ENCODE assay signal across 8 cellular contexts in the genomic region with DNA sequence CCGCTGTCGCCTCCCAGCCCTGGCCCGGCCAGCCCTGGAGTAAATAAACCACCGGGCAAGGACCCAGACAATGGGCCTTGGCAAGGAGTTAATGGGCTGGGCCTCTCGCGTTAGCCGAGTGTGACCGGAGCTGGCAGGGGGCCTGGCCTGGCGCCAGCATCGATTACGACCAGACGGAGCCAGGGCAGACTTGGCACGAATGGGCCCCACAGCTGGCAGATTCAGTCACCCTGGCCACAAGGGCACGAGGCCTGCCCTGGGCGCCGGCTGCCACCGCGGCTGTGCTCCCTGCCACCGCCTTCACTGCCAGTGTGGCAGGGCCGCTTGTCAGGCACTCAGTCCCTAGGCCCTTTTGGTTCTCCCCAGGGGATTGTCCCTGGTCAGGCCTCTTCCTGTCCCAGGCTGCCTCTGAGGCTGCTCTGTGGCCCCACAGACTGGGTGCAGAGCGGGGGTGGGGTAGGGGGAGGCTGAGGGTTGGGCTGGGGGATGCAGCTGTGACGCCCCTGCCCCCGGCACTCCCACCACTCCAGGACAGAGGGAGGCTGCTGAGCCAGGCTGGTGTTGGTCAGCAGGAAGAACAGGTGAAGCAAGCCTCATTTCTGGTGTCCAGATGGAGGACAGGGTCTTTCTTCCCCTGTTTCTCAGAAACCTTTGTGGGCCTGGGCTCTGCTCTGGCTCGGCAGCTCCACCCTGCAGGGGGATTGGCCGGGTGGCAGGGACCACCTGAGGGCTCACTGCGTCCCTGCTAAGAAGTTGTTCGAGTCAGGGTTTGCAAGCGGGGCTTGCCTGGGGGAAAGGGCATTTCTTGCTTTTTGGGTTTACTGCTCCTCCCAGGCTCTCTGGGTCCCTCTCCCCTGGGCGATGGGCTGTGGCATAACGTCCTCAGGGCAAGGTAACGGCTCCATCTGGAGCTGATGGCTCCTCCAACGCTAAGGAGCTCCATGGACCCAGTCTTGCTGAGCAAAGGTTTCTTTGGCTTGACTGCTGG. TPM values are rescaled to one million over a fixed set of nuclear protein-coding genes. Genes with fewer than 3 reads are reported as not detected.
DNase-seq lines count a peak whose midpoint lies in the region; ATAC-seq, FAIRE-seq and TF ChIP-seq lines count a peak whose summit lies in the region.

No MANE protein-coding gene starts in this region.

- DNase-seq in GM10266 (ENCODE audit: extremely low spot score) (peak; percentile 81), NCI-H1930 (lab: John Stamatoyannopoulos, UW) (peak; percentile 23 to 76), astrocyte of the hippocampus (ENCODE audit: low read depth, low spot score) (peak; percentile 95), inferior parietal cortex (ENCODE audit: extremely low spot score) (peak; percentile 90), small intestine (peak; percentile 95), SIG-M5 (lab: John Stamatoyannopoulos, UW) (no peak)
- no peak for DNase-seq in activated T-helper 2 cell treated with anti-CD3 and anti-CD28 coated beads, Interferon-gamma antibody, Interleukin-2, Interleukin-4, amounts not matched to agents 10 μg/mL and 5 μg/mL and 100 μg/mL, durations not matched to agents 14 hours and 24 hours and 36 hours (ENCODE audit: low spot score)

- peak overlapping the region; percentile 52 to 70 for H3K27ac ChIP-seq in small intestine (ENCODE audit: low read depth in 1 of 2, low read length in 1 of 2)

- H3K36me3 Mint-ChIP-seq in activated T-helper 2 cell treated with anti-CD3 and anti-CD28 coated beads, Interferon-gamma antibody, Interleukin-2, Interleukin-4, amounts not matched to agents 10 μg/mL and 5 μg/mL and 100 μg/mL, durations not matched to agents 14 hours and 24 hours and 36 hours (ENCODE audit: low read depth), result peaks cover 4% of the 10 kb centered on the region

- WGBS in small intestine, 3 donors, result 21 to 40% (median 25%) methylated on average over 32 of the region's 32 CpGs

- ATAC-seq in HG02610 (IDR thresholded peaks at IDR 0.05; ENCODE audit: unreplicated experiment), result peak; percentile 56

- no peak for TF ChIP-seq CTCF in GM10266 (IDR thresholded peaks at IDR 0.05; ENCODE audit: control insufficient read depth, insufficient read depth, low read depth, missing control alignments)

- no peak overlapping the region for H3K4me3 ChIP-seq in small intestine (ENCODE audit: low read depth in 1 of 2, low read length in 2 of 2)

- no peak for FAIRE-seq in small intestine (lab: Jason Lieb, UNC)

- H3K27me3 ChIP-seq in small intestine (ENCODE audit: control insufficient read depth in 2 of 2, insufficient read depth in 2 of 2, low read length in 2 of 2), result no peaks in the 10 kb centered on the region

- H3K36me3 ChIP-seq in small intestine (ENCODE audit: control insufficient read depth in 2 of 2, insufficient read depth in 2 of 2, low read length in 2 of 2), result no peaks in the 10 kb centered on the region

- H3K27ac Mint-ChIP-seq in activated T-helper 2 cell treated with anti-CD3 and anti-CD28 coated beads, Interferon-gamma antibody, Interleukin-2, Interleukin-4, amounts not matched to agents 10 μg/mL and 5 μg/mL and 100 μg/mL, durations not matched to agents 14 hours and 24 hours and 36 hours, result no peak overlapping the region

- intact Hi-C loops in activated T-helper 2 cell treated with anti-CD3 and anti-CD28 coated beads, Interferon-gamma antibody, Interleukin-2, Interleukin-4, amounts not matched to agents 10 μg/mL and 5 μg/mL and 100 μg/mL, durations not matched to agents 14 hours and 24 hours and 36 hours (cut with micrococcal nuclease), result no loop called here

- H3K9me3 ChIP-seq in small intestine (ENCODE audit: control insufficient read depth, low read depth), result no peaks in the 10 kb centered on the region

- no peak overlapping the region for H3K4me3 Mint-ChIP-seq in activated T-helper 2 cell treated with anti-CD3 and anti-CD28 coated beads, Interferon-gamma antibody, Interleukin-2, Interleukin-4, amounts not matched to agents 10 μg/mL and 5 μg/mL and 100 μg/mL, durations not matched to agents 14 hours and 24 hours and 36 hours (ENCODE audit: low read depth)

- peaks cover 5 to 8% of the 10 kb centered on the region in 2 donors for H3K4me1 ChIP-seq in small intestine (ENCODE audit: control insufficient read depth in 2 of 2, insufficient read depth in 1 of 2, low read depth in 1 of 2, low read length in 1 of 2)

- H3K4me1 Mint-ChIP-seq in activated T-helper 2 cell treated with anti-CD3 and anti-CD28 coated beads, Interferon-gamma antibody, Interleukin-2, Interleukin-4, amounts not matched to agents 10 μg/mL and 5 μg/mL and 100 μg/mL, durations not matched to agents 14 hours and 24 hours and 36 hours (ENCODE audit: low read depth), result peaks cover 15% of the 10 kb centered on the region

- no peaks in the 10 kb centered on the region for H3K27me3 Mint-ChIP-seq in activated T-helper 2 cell treated with anti-CD3 and anti-CD28 coated beads, Interferon-gamma antibody, Interleukin-2, Interleukin-4, amounts not matched to agents 10 μg/mL and 5 μg/mL and 100 μg/mL, durations not matched to agents 14 hours and 24 hours and 36 hours (ENCODE audit: low read depth)

- no peaks in the 10 kb centered on the region for H3K9me3 Mint-ChIP-seq in activated T-helper 2 cell treated with anti-CD3 and anti-CD28 coated beads, Interferon-gamma antibody, Interleukin-2, Interleukin-4, amounts not matched to agents 10 μg/mL and 5 μg/mL and 100 μg/mL, durations not matched to agents 14 hours and 24 hours and 36 hours

RNA-seq across cellular contexts. Expression of a gene that starts 30.5 kb away (rescaled TPM):
- polyA plus RNA-seq in small intestine, result 100 to 1,000 TPM; 282 to 329 (median 318) TPM
- 160 and 167 TPM in 2 replicates for total RNA-seq in activated T-helper 2 cell treated with anti-CD3 and anti-CD28 coated beads, Interferon-gamma antibody, Interleukin-2, Interleukin-4, amounts not matched to agents 10 μg/mL and 5 μg/mL and 100 μg/mL, durations not matched to agents 14 hours and 24 hours and 36 hours

RNA-seq across cellular contexts. Expression of a gene that starts 39.2 kb away (rescaled TPM):
- polyA plus RNA-seq in small intestine, result 10 to 100 TPM in 2 of 3 donors, 1 to 10 TPM in 1; 4.4 to 19.2 (median 15.2) TPM
- total RNA-seq in activated T-helper 2 cell treated with anti-CD3 and anti-CD28 coated beads, Interferon-gamma antibody, Interleukin-2, Interleukin-4, amounts not matched to agents 10 μg/mL and 5 μg/mL and 100 μg/mL, durations not matched to agents 14 hours and 24 hours and 36 hours, result 16.1 and 17.9 TPM in 2 replicates

Comparison
In these comparisons a context has a peak if more than half of its experiments do, and no peak if none do; other contexts are left out.
1. DNase-seq: peak in GM10266 (single experiment), NCI-H1930 (2 of 2), astrocyte of the hippocampus (single experiment), inferior parietal cortex (single experiment) and small intestine (single experiment); none in SIG-M5 (single experiment) and activated T-helper 2 cell treated with anti-CD3 and anti-CD28 coated beads, Interferon-gamma antibody, Interleukin-2, Interleukin-4, amounts not matched to agents 10 μg/mL and 5 μg/mL and 100 μg/mL, durations not matched to agents 14 hours and 24 hours and 36 hours (single experiment).